In genomic region chr9:17799383-17799782, GRCh38 we compare ENCODE assay signal across 18 cellular contexts.
DNase-seq lines count a peak whose midpoint lies in the region; ATAC-seq, FAIRE-seq and TF ChIP-seq lines count a peak whose summit lies in the region.
"Had no signal": no experiment of that assay in that cellular context is flagged by ENCODE, and none has a peak within 500 bp of the region (broad histone marks: within the 10 kb centered on the region; RNA-seq: fewer than 3 reads in every experiment).

No MANE protein-coding gene starts in this region.

- H3K4me1 ChIP-seq in thyroid gland: no peaks in the 10 kb centered on the region
- no peaks in the 10 kb centered on the region for H3K4me1 ChIP-seq in ovary (ENCODE audit: insufficient read depth)

- FAIRE-seq in RCC 7860 (lab: Jason Lieb, UNC): no peak

- no peak for TF ChIP-seq EP300 in ovary (IDR thresholded peaks at IDR 0.05)

- no peak for ATAC-seq in HG03521 (IDR thresholded peaks at IDR 0.05; ENCODE audit: unreplicated experiment)
- ATAC-seq: GM23338; stimulated activated memory B cell treated with anti-CD40 and anti-IgM and Interleukin-4, amounts not matched to agents 10 μg/mL and 1 μg/mL and 100 μg/mL, for 72 hours had no signal

- H3K4me3 ChIP-seq in cardiac fibroblast (replicated peaks in 1 of 2; ENCODE audit: low read depth in 2 of 2, low read length in 2 of 2) (no peak overlapping the region), kidney epithelial cell (ENCODE audit: low read depth, low read length) (no peak overlapping the region), thyroid gland (replicated peaks in 1 of 3) (no peak overlapping the region), ovary (no peak overlapping the region)
- H3K4me3 ChIP-seq: GM23338 had no signal

- no peak overlapping the region for H3K27ac ChIP-seq in thyroid gland
- H3K27ac ChIP-seq in ovary: no peak overlapping the region

- H3K27me3 ChIP-seq in kidney epithelial cell (ENCODE audit: control insufficient read depth, insufficient read depth, low read length): no peaks in the 10 kb centered on the region
- no peaks in the 10 kb centered on the region for H3K27me3 ChIP-seq in thyroid gland
- H3K27me3 ChIP-seq in ovary: no peaks in the 10 kb centered on the region

- DNase-seq in COLO829 (ENCODE audit: low spot score) (peak; percentile 73), M059J (ENCODE audit: low read depth) (peak; percentile 74), cardiac fibroblast (ENCODE audit: low read depth in 2 of 2) (peak; percentile 32 to 33), kidney epithelial cell (ENCODE audit: low read depth) (peak; percentile 29), RCC 7860 (ENCODE audit: low spot score) (no peak), thyroid gland (no peak), ovary (no peak)
- DNase-seq: activated CD4-positive, alpha-beta T cell treated with anti-CD3 and anti-CD28 coated beads for 1 hour; activated naive CD8-positive, alpha-beta T cell treated with anti-CD3 and anti-CD28 coated beads for 36 hours; caudate nucleus; CD4-positive, CD25-positive, alpha-beta regulatory T cell; kidney glomerular epithelial cell; midbrain; NCI-H2081; NCI-H526 treated with DMSO at 0.1 percent for 48 hours had no signal

- intact Hi-C loops in thyroid gland (cut with DNase I): no loop called here
- intact Hi-C loops in ovary (cut with DNase I): no loop called here

- TF ChIP-seq CTCF in cardiac fibroblast (IDR thresholded peaks at IDR 0.05; ENCODE audit: low read depth, low read length) (no peak), kidney epithelial cell (IDR thresholded peaks at IDR 0.05; ENCODE audit: insufficient read depth, low read length, poor library complexity, severe bottlenecking) (no peak), thyroid gland (IDR thresholded peaks at IDR 0.05) (no peak), ovary (IDR thresholded peaks at IDR 0.05) (no peak)

- H3K9me3 ChIP-seq in thyroid gland: no peaks in the 10 kb centered on the region
- H3K9me3 ChIP-seq in ovary: no peaks in the 10 kb centered on the region

- WGBS in thyroid gland, 2 donors: 84 to 85% methylated on average over 2 of the region's 2 CpGs
- WGBS in ovary, 3 donors: 78 to 81% (median 80%) methylated on average over 2 of the region's 2 CpGs

- no peak for TF ChIP-seq POLR2A in thyroid gland (IDR thresholded peaks at IDR 0.05)
- TF ChIP-seq POLR2A in ovary (IDR thresholded peaks at IDR 0.05): no peak

- H3K36me3 ChIP-seq in kidney epithelial cell (ENCODE audit: control insufficient read depth, insufficient read depth, low read length): no peaks in the 10 kb centered on the region
- no peaks in the 10 kb centered on the region for H3K36me3 ChIP-seq in thyroid gland
- no peaks in the 10 kb centered on the region for H3K36me3 ChIP-seq in ovary

Comparison
In these comparisons a context has a peak if more than half of its experiments do, and no peak if none do; other contexts are left out.
1. DNase-seq: peak in COLO829 (single experiment), M059J (single experiment), cardiac fibroblast (2 of 2) and kidney epithelial cell (single experiment); none in RCC 7860 (single experiment), thyroid gland (0 of 2) and ovary (0 of 5).